Comparison of ENCODE assay signal across 25 cellular contexts in the genomic region with DNA sequence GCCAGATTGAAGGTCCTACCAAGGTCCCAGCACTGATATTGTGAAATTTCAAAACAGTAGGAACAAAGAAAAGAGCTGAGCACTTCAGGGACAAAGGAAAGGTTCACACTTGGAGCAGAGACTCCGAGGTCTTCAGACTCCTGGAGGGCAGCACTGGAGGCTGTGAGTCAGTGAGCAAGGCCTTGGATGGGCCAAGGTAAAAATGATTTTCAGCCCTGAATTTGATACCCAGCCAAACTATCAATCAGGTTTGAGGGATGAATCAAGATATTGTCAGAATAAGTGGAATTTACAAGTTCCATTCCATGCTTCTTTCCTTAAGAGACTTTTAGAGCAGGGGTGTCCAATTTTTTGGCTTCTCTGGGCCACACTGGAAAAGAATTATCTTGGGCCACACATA.
"Had no signal": no experiment of that assay in that cellular context is flagged by ENCODE, and none has a peak within 500 bp of the region (broad histone marks: within the 10 kb centered on the region; RNA-seq: fewer than 3 reads in every experiment).

No MANE protein-coding gene starts in this region.

- H2AFZ ChIP-seq: hepatocyte had no signal

- FAIRE-seq: colon, endometrium, frontal cortex, islet of Langerhans, keratinocyte had no signal

- H3K36me3 Mint-ChIP-seq: mesothelial cell of epicardium had no signal

- H3K79me2 ChIP-seq: hepatocyte had no signal

- H3K27ac ChIP-seq: coronary artery, dorsolateral prefrontal cortex, esophagus muscularis mucosa, foreskin keratinocyte, gastroesophageal sphincter, heart left ventricle, hepatocyte, left lung, lower lobe of right lung had no signal

- H3K27ac Mint-ChIP-seq: endodermal cell, mesothelial cell of epicardium had no signal

- H3K4me3 ChIP-seq: coronary artery, dorsolateral prefrontal cortex, esophagus muscularis mucosa, gastroesophageal sphincter, heart left ventricle, hepatocyte, left lung, lower lobe of right lung, mucosa of descending colon had no signal

- H3K4me3 Mint-ChIP-seq: endodermal cell, mesothelial cell of epicardium had no signal

- H3K4me2 ChIP-seq: hepatocyte had no signal

- H3K4me1 ChIP-seq: foreskin keratinocyte had no signal

- H3K36me3 ChIP-seq: esophagus muscularis mucosa, gastroesophageal sphincter, heart left ventricle, left lung, lower lobe of right lung had no signal

- H3K9me3 ChIP-seq: lower lobe of right lung, mucosa of descending colon had no signal

- H3K4me1 Mint-ChIP-seq: mesothelial cell of epicardium had no signal

- ATAC-seq: foreskin keratinocyte, gastroesophageal sphincter, heart left ventricle, left cardiac atrium, left lung, left ventricle myocardium superior, lower lobe of right lung, mucosa of descending colon had no signal

- DNase-seq: dermis blood vessel endothelial cell; effector CD4-positive, alpha-beta T cell; effector memory CD4-positive, alpha-beta T cell; endodermal cell; heart left ventricle; hypothalamus; left cardiac atrium; left lung; left ventricle myocardium superior; lower lobe of right lung; mesenchymal stem cell; mucosa of descending colon; naive B cell had no signal
